In the genomic region with DNA sequence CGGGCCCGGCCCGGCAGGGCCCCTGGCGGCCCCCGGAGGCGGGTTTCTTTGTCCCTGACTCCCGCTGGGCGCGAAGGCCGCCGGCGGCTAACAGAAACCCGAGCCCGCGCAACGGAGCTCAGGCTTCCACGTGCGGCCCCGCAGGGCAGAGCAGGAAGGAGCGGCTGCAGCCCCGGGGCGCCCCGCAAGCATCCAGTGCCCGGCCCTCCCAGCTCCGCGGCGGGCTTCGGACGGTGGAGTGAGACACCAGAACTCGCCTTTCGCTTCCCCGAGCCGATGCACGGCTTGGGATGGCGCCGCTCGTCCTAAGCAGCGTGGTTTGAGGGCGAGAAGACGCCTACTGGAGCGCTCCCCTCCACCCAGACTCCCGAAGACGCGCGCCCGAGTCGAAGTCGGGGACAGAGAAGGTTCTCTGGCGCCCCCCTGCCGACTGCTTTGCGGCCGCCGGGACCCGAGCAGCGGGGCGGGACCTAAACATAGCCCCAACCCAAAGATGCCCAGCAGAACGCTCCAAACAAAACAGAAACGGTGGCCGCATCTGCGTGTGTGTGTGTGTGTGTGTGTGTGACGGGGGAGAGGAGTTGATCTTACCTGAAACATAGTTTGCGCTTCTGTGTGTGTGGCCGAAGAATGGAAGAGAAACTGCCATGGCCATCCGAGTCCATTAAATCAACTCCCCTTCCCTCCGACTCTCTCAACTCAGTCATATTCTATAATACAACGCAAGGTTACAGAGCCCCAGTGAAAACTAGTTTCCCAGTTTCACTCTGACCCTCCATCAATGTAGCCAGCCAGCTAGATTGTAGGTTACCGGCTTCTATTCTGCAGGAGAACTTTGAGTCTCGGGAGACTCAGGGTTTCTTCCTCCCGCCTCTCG, we compare ENCODE assay signal across 9 cellular contexts. TPM values are rescaled to one million over a fixed set of nuclear protein-coding genes. Genes with fewer than 3 reads are reported as not detected.
A peak's percentile ranks its signal among the peaks of the same experiment; 100 is the strongest.
DNase-seq lines count a peak whose midpoint lies in the region; ATAC-seq, FAIRE-seq and TF ChIP-seq lines count a peak whose summit lies in the region.
"Had no signal": no experiment of that assay in that cellular context is flagged by ENCODE, and none has a peak within 500 bp of the region (broad histone marks: within the 10 kb centered on the region; RNA-seq: fewer than 3 reads in every experiment).

No MANE protein-coding gene starts in this region.

- peak; percentile 44 for TF ChIP-seq CTCF in RWPE1 (conservative IDR thresholded peaks at IDR 0.05; ENCODE audit: low read depth)

- peak; percentile 37 for FAIRE-seq in GM19239 (lab: Jason Lieb, UNC)

- POLR2A ChIA-PET in RWPE1 (lab: Yijun Ruan, JAX; ENCODE audit: low non-redundant PET), result no interaction called here

- ATAC-seq in HG03442 (IDR thresholded peaks at IDR 0.05; ENCODE audit: unreplicated experiment), result peak; percentile 26

- DNase-seq in CD1c-positive myeloid dendritic cell (ENCODE audit: extremely low spot score), result peak; percentile 31
- DNase-seq in GM19239 (ENCODE audit: insufficient read length, low spot score), result no peak
- DNase-seq in RWPE1 (ENCODE audit: low spot score), result peak; percentile 40
- DNase-seq in activated naive CD4-positive, alpha-beta T cell treated with anti-CD3 and anti-CD28 coated beads, Interleukin-2, amount 50 U/mL, for 16 hours, result peak; percentile 70
- peak; percentile 80 for DNase-seq in cardiac septum (ENCODE audit: low spot score)
- peak in 9 of 10 donors; percentile 40 to 92 (median 66) for DNase-seq in posterior cingulate gyrus
- no peak for DNase-seq in NCI-H774 (lab: John Stamatoyannopoulos, UW)

- intact Hi-C loops in cardiac septum (cut with DNase I), result loop anchor here (5.0 to 10.0 kb wide), 4 partner anchors 68 to 755 kb away; partner anchors contain the start of gene MICU2
- intact Hi-C loops in posterior cingulate gyrus (cut with DNase I), result loop anchor here (5.0 kb wide), 1 partner anchor 68 kb away; the partner anchor contains the start of gene MICU2

- H3K27ac ChIP-seq in RWPE1, result peak overlapping the region; percentile 70

- CTCF ChIA-PET in RWPE1 (lab: Yijun Ruan, JAX), result interaction anchor here (0.6 to 0.7 kb wide), 4 partner anchors 32 to 745 kb away, joined by 3 to 5 read pairs (median 4); no protein-coding TSS in a partner anchor

RNA-seq across cellular contexts. Expression of gene FGF9, which starts 0.6 kb away (rescaled TPM):
- total RNA-seq in cardiac septum, result 14.3 TPM
- total RNA-seq: T-helper 2 cell treated with Interferon-gamma antibody and Interleukin-4, amounts not matched to agents 100 ng/mL and 5 ng/mL, for 36 hours had no signal

Comparison
In these comparisons a context has a peak if more than half of its experiments do, and no peak if none do; other contexts are left out.
1. DNase-seq: peak in CD1c-positive myeloid dendritic cell (single experiment), RWPE1 (single experiment), activated naive CD4-positive, alpha-beta T cell treated with anti-CD3 and anti-CD28 coated beads, Interleukin-2, amount 50 U/mL, for 16 hours (single experiment), cardiac septum (single experiment) and posterior cingulate gyrus (9 of 10); none in GM19239 (single experiment) and NCI-H774 (single experiment).